In the genomic region with DNA sequence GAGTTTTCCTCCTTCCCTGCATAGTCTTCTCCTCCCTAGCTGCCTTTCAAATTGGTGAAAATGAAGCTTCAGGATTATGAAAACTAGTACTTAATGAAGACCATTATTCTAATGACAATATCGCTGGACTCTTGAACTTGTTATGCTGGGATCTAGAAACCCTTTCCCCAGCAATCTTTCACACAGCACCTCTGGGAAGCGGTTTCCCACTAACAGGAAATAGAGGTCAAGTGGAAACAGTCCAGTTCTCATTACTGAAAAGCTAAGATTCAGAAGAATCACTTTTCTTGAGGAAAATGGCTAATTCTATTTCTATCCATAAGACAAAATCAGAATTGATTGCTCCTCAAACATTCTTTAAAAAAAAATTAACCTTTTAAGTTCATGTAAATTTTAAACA, we compare ENCODE assay signal across 15 cellular contexts. TPM values are rescaled to one million over a fixed set of nuclear protein-coding genes. Genes with fewer than 3 reads are reported as not detected.
A peak's percentile ranks its signal among the peaks of the same experiment; 100 is the strongest.
DNase-seq lines count a peak whose midpoint lies in the region; ATAC-seq and TF ChIP-seq lines count a peak whose summit lies in the region.
"Had no signal": no experiment of that assay in that cellular context is flagged by ENCODE, and none has a peak within 500 bp of the region (broad histone marks: within the 10 kb centered on the region; RNA-seq: fewer than 3 reads in every experiment).

No MANE protein-coding gene starts in this region.

- H3K9me3 ChIP-seq in T-helper 17 cell (ENCODE audit: control insufficient read depth, low read length, poor library complexity, severe bottlenecking): no peaks in the 10 kb centered on the region
- H3K9me3 ChIP-seq: spleen, upper lobe of right lung had no signal

- no peak for ATAC-seq in T-helper 17 cell
- ATAC-seq: upper lobe of right lung had no signal

- H3K27me3 Mint-ChIP-seq in T-helper 2 cell treated with Interferon-gamma antibody and Interleukin-4, amounts not matched to agents 5 μg/mL and 100 μg/mL, for 36 hours (ENCODE audit: low read depth): no peaks in the 10 kb centered on the region
- no peaks in the 10 kb centered on the region for H3K27me3 Mint-ChIP-seq in Calu3 (ENCODE audit: unreplicated experiment)
- peaks cover 16% of the 10 kb centered on the region for H3K27me3 Mint-ChIP-seq in brain
- H3K27me3 Mint-ChIP-seq in nephron (ENCODE audit: low read depth): no peaks in the 10 kb centered on the region
- no peaks in the 10 kb centered on the region for H3K27me3 Mint-ChIP-seq in T-helper 17 cell

- no peak for TF ChIP-seq CTCF in Calu3 (IDR thresholded peaks at IDR 0.05; ENCODE audit: unreplicated experiment)
- TF ChIP-seq CTCF in brain (conservative IDR thresholded peaks at IDR 0.05): no peak
- no peak for TF ChIP-seq CTCF in nephron (IDR thresholded peaks at IDR 0.05; ENCODE audit: unreplicated experiment in 3 of 3)

- CTCF ChIA-PET in Calu3 (lab: Charles Lee): interaction anchor here (0.6 kb wide), 1 partner anchor 120 kb away, joined by 4 read pairs; no protein-coding TSS in a partner anchor

- intact Hi-C loops in Calu3 (cut with micrococcal nuclease; ENCODE audit: unreplicated experiment): no loop called here

- H3K36me3 Mint-ChIP-seq in T-helper 2 cell treated with Interferon-gamma antibody and Interleukin-4, amounts not matched to agents 5 μg/mL and 100 μg/mL, for 36 hours (ENCODE audit: low read depth): peaks cover 28% of the 10 kb centered on the region
- H3K36me3 Mint-ChIP-seq in Calu3 (ENCODE audit: insufficient read depth, unreplicated experiment): peaks cover 57% of the 10 kb centered on the region
- H3K36me3 Mint-ChIP-seq in brain: no peaks in the 10 kb centered on the region
- H3K36me3 Mint-ChIP-seq in nephron (ENCODE audit: low read depth): no peaks in the 10 kb centered on the region
- H3K36me3 Mint-ChIP-seq in T-helper 17 cell (ENCODE audit: low read depth): no peaks in the 10 kb centered on the region

- peak overlapping the region; percentile 95 for H3K4me3 Mint-ChIP-seq in T-helper 2 cell treated with Interferon-gamma antibody and Interleukin-4, amounts not matched to agents 5 μg/mL and 100 μg/mL, for 36 hours
- H3K4me3 Mint-ChIP-seq in Calu3 (ENCODE audit: low read depth, unreplicated experiment) (no peak overlapping the region), brain (peak overlapping the region; percentile 46 to 95 (median 92)), nephron (peak overlapping the region; percentile 92 to 95 (median 93)), T-helper 17 cell (no peak overlapping the region)

- H3K4me1 Mint-ChIP-seq in T-helper 2 cell treated with Interferon-gamma antibody and Interleukin-4, amounts not matched to agents 5 μg/mL and 100 μg/mL, for 36 hours (ENCODE audit: low read depth): peaks cover 49% of the 10 kb centered on the region
- H3K4me1 Mint-ChIP-seq in Calu3 (ENCODE audit: low read depth, unreplicated experiment): peaks cover 11% of the 10 kb centered on the region
- H3K4me1 Mint-ChIP-seq in brain: peaks cover 69% of the 10 kb centered on the region
- H3K4me1 Mint-ChIP-seq in nephron: peaks cover 76% of the 10 kb centered on the region
- peaks cover 32% of the 10 kb centered on the region for H3K4me1 Mint-ChIP-seq in T-helper 17 cell

- no peaks in the 10 kb centered on the region for H3K9me3 Mint-ChIP-seq in T-helper 2 cell treated with Interferon-gamma antibody and Interleukin-4, amounts not matched to agents 5 μg/mL and 100 μg/mL, for 36 hours
- no peaks in the 10 kb centered on the region for H3K9me3 Mint-ChIP-seq in Calu3 (ENCODE audit: low read depth, unreplicated experiment)
- peaks cover 0 to 5% (median 0%) of the 10 kb centered on the region in 5 experiments for H3K9me3 Mint-ChIP-seq in brain
- no peaks in the 10 kb centered on the region for H3K9me3 Mint-ChIP-seq in nephron

- DNase-seq in T-helper 2 cell treated with Interferon-gamma antibody and Interleukin-4, amounts not matched to agents 5 μg/mL and 100 μg/mL, for 36 hours (ENCODE audit: low spot score): no peak
- no peak for DNase-seq in T-helper 2 cell
- no peak for DNase-seq in Calu3
- DNase-seq in stimulated activated naive CD4-positive, alpha-beta T cell treated with Interleukin-2 at 50 U/mL for 16 hours (lab: John Stamatoyannopoulos, UW): no peak
- DNase-seq in T-helper 17 cell: no peak
- DNase-seq in HT-29 (ENCODE audit: low spot score): no peak
- DNase-seq: DMS 273 treated with DMSO at 0.1 percent for 48 hours, islet precursor cell, NCI-H1092, NCI-H345, OCI-M1, spleen, upper lobe of right lung had no signal

- peak overlapping the region; percentile 60 for H3K27ac Mint-ChIP-seq in T-helper 2 cell treated with Interferon-gamma antibody and Interleukin-4, amounts not matched to agents 5 μg/mL and 100 μg/mL, for 36 hours
- H3K27ac Mint-ChIP-seq in Calu3 (ENCODE audit: unreplicated experiment) (peak overlapping the region; percentile 93), brain (peak overlapping the region in 4 of 5 experiments; percentile 68 to 99 (median 98)), nephron (peak overlapping the region; percentile 97 to 99 (median 98)), T-helper 17 cell (no peak overlapping the region)

- BruUV-seq in Calu3 (replicated peaks; lab: Mats Ljungman, UMichigan): no TSS peak

RNA-seq across cellular contexts. Expression of a gene that starts 2.0 kb away (rescaled TPM):
- 33.4 and 40.4 TPM in 2 replicates for total RNA-seq in Calu3 (2022)
- 72.5 TPM for polyA plus RNA-seq in brain (ENCODE audit: insufficient read depth, low read depth, low replicate concordance)
- 10 to 100 TPM; 41.7 to 48.7 TPM for total RNA-seq in T-helper 17 cell
- total RNA-seq in HT-29 (2014; rRNA removed; shearing (Covaris generic)): 39.5 and 47.5 TPM in 2 replicates

RNA-seq across cellular contexts. Expression of a gene that starts 17.0 kb away (rescaled TPM):
- total RNA-seq in Calu3 (2022): 232 and 239 TPM in 2 replicates
- 124 TPM for polyA plus RNA-seq in brain (ENCODE audit: insufficient read depth, low read depth, low replicate concordance)
- 100 to 1,000 TPM in 1 of 2 donors, 10 to 100 TPM in 1; 94.9 to 107 TPM for total RNA-seq in T-helper 17 cell
- 404 and 436 TPM in 2 replicates for total RNA-seq in HT-29 (2014; rRNA removed; shearing (Covaris generic))

RNA-seq across cellular contexts. Expression of a gene that starts 34.8 kb away (rescaled TPM):
- total RNA-seq in Calu3 (2022) (30.9 and 34.7 TPM in 2 replicates), T-helper 17 cell (under 1 TPM; 0.21 to 0.82 TPM)
- 97.8 TPM for polyA plus RNA-seq in brain (ENCODE audit: insufficient read depth, low read depth, low replicate concordance)
- 37.6 and 45.5 TPM in 2 replicates for total RNA-seq in HT-29 (2014; rRNA removed; shearing (Covaris generic))

Comparison
In these comparisons a context has a peak if more than half of its experiments do, and no peak if none do; other contexts are left out.
1. H3K4me3 Mint-ChIP-seq: peak in T-helper 2 cell treated with Interferon-gamma antibody and Interleukin-4, amounts not matched to agents 5 μg/mL and 100 μg/mL, for 36 hours (single experiment), brain (5 of 5) and nephron (3 of 3); none in Calu3 (single experiment) and T-helper 17 cell (single experiment).
2. RNA of a gene that starts 34.8 kb away (total RNA-seq): 37.6 to 45.5 TPM in HT-29 and 30.9 to 34.7 TPM in Calu3; 0.21 to 0.82 TPM in T-helper 17 cell; every median in the first group is over 10 times any median in the second.